8 cellular contexts compared by ENCODE assay signal in genomic region chr10:13587367-13587766, GRCh38. TPM values are rescaled to one million over a fixed set of nuclear protein-coding genes. Genes with fewer than 3 reads are reported as not detected.
DNase-seq lines count a peak whose midpoint lies in the region; ATAC-seq and TF ChIP-seq lines count a peak whose summit lies in the region.

No MANE protein-coding gene starts in this region.

- intact Hi-C loops in posterior cingulate gyrus (cut with DNase I) = loop anchor here (2.0 kb wide), 1 partner anchor 215 kb away; no protein-coding TSS in a partner anchor

- no peaks in the 10 kb centered on the region for H3K9me3 ChIP-seq in RWPE2 (ENCODE audit: severe bottlenecking)

- H3K36me3 ChIP-seq in RWPE2 (ENCODE audit: low read depth) = peaks cover 14% of the 10 kb centered on the region

- peaks cover 5% of the 10 kb centered on the region for H3K4me1 ChIP-seq in RWPE2 (ENCODE audit: insufficient read depth, poor library complexity, severe bottlenecking)

- no peaks in the 10 kb centered on the region for H3K36me3 Mint-ChIP-seq in endothelial cell (ENCODE audit: low read depth, unreplicated experiment)
- peaks cover 5 to 17% (median 6%) of the 10 kb centered on the region in 3 donors for H3K36me3 Mint-ChIP-seq in naive thymus-derived CD8-positive, alpha-beta T cell

- TF ChIP-seq CTCF in RWPE2 (IDR thresholded peaks at IDR 0.05; ENCODE audit: poor library complexity, severe bottlenecking) (no peak), endothelial cell (IDR thresholded peaks at IDR 0.05; ENCODE audit: unreplicated experiment) (no peak)

- H3K9me3 Mint-ChIP-seq in endothelial cell (ENCODE audit: unreplicated experiment) = no peaks in the 10 kb centered on the region
- no peaks in the 10 kb centered on the region for H3K9me3 Mint-ChIP-seq in naive thymus-derived CD8-positive, alpha-beta T cell

- H3K27ac Mint-ChIP-seq in endothelial cell (ENCODE audit: unreplicated experiment) = peak overlapping the region; percentile 96
- H3K27ac Mint-ChIP-seq in naive thymus-derived CD8-positive, alpha-beta T cell = peak overlapping the region; percentile 88 to 100 (median 98)

- peak in 2 of 3 experiments; percentile 4 to 34 for DNase-seq in NCI-H1417 (lab: John Stamatoyannopoulos, UW)
- no peak for DNase-seq in NCI-H1417 treated with DMSO at 0.1 percent for 48 hours (lab: John Stamatoyannopoulos, UW)
- DNase-seq in RWPE2 (ENCODE audit: low spot score) = no peak
- DNase-seq in endothelial cell (ENCODE audit: low spot score) = peak; percentile 11
- peak in 1 of 10 donors; percentile 17 for DNase-seq in naive thymus-derived CD8-positive, alpha-beta T cell
- DNase-seq in posterior cingulate gyrus = no peak
- DNase-seq in NCI-H226 = no peak
- no peak for DNase-seq in NCI-H1436 treated with DMSO at 0.1 percent for 48 hours (lab: John Stamatoyannopoulos, UW)

- peaks cover 13% of the 10 kb centered on the region for H3K4me1 Mint-ChIP-seq in endothelial cell (ENCODE audit: unreplicated experiment)
- peaks cover 18 to 48% (median 39%) of the 10 kb centered on the region in 4 donors for H3K4me1 Mint-ChIP-seq in naive thymus-derived CD8-positive, alpha-beta T cell

- POLR2A ChIA-PET in naive thymus-derived CD8-positive, alpha-beta T cell (lab: Charles Lee) = interaction anchor here (0.6 to 1.1 kb wide), 4 partner anchors 237 to 402 kb away, joined by 3 to 8 read pairs (median 6); partner anchors contain the start of gene PHYH

- H3K4me3 Mint-ChIP-seq in endothelial cell (ENCODE audit: unreplicated experiment) = peak overlapping the region; percentile 100
- peak overlapping the region; percentile 98 to 100 (median 100) for H3K4me3 Mint-ChIP-seq in naive thymus-derived CD8-positive, alpha-beta T cell

- H3K27me3 ChIP-seq in RWPE2 (ENCODE audit: insufficient read depth, poor library complexity, severe bottlenecking) = no peaks in the 10 kb centered on the region

- peak overlapping the region; percentile 54 for H3K4me3 ChIP-seq in RWPE2 (ENCODE audit: severe bottlenecking)

- peak; percentile 26 for ATAC-seq in RWPE2 (ENCODE audit: low read depth)
- no peak for ATAC-seq in naive thymus-derived CD8-positive, alpha-beta T cell

- H3K27me3 Mint-ChIP-seq in endothelial cell (ENCODE audit: unreplicated experiment) = no peaks in the 10 kb centered on the region
- H3K27me3 Mint-ChIP-seq in naive thymus-derived CD8-positive, alpha-beta T cell = peaks cover 4 to 28% (median 18%) of the 10 kb centered on the region in 5 donors

- no peak overlapping the region for H3K27ac ChIP-seq in RWPE2 (ENCODE audit: poor library complexity, severe bottlenecking)

RNA-seq across cellular contexts. Expression of gene PRPF18, which starts 0.6 kb away (rescaled TPM):
- 19.7 TPM for total RNA-seq in endothelial cell (ENCODE audit: unreplicated experiment)
- 10 to 100 TPM; 31.9 to 33.9 TPM for total RNA-seq in naive thymus-derived CD8-positive, alpha-beta T cell
- polyA plus RNA-seq in naive thymus-derived CD8-positive, alpha-beta T cell = 10 to 100 TPM; 38.1 to 41.5 (median 40.9) TPM

RNA-seq across cellular contexts. Expression of gene BEND7, which starts 58.6 kb away (rescaled TPM):
- total RNA-seq in endothelial cell (ENCODE audit: unreplicated experiment) = 53.3 TPM
- total RNA-seq in naive thymus-derived CD8-positive, alpha-beta T cell = not detected
- not detected for polyA plus RNA-seq in naive thymus-derived CD8-positive, alpha-beta T cell

Comparison
In these comparisons a context has a peak if more than half of its experiments do, and no peak if none do; other contexts are left out.
1. DNase-seq: peak in NCI-H1417 (2 of 3) and endothelial cell (single experiment); none in NCI-H1417 treated with DMSO at 0.1 percent for 48 hours (single experiment), RWPE2 (single experiment), posterior cingulate gyrus (0 of 10), NCI-H226 (single experiment) and NCI-H1436 treated with DMSO at 0.1 percent for 48 hours (single experiment).
2. RNA of gene BEND7, which starts 58.6 kb away (total RNA-seq): 53.3 TPM in endothelial cell (single experiment); not detected in naive thymus-derived CD8-positive, alpha-beta T cell; every median in the first group is over 10 times any median in the second.